ENCODE assay signal across 8 cellular contexts in the genomic region with DNA sequence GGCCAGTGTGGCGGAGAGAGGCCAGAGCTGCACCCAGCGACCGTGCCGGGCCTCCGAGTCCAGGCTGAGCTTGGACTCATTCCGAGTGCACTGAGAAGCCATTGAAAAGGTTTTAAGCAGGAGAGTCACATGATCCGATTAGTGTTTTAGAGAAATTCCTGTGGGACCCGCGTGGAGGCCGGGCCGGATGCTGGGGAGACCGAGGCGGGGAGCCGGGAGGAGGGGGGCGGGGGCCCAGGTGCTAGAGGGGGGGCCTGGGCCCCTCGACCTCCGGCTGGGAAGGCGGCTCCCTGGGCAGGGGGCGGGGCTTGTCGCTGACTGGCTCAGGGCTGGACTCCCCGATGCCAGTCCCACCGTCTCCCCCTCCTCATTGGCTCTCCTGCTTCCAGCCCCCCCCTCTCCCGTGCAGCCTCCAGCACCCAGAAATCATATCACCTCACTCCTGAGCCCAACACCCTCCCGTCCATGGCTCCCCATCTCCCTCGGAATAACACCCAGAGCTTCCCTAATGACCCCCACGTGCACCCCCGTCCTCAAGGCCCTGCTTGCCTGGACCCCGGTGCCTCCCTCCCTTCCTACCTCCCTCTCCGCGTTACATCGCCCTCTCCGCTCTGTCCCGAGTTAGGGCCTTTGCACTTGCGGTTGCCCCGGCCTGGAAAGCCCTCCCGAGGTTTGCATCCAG. TPM values are rescaled to one million over a fixed set of nuclear protein-coding genes. Genes with fewer than 3 reads are reported as not detected.
DNase-seq lines count a peak whose midpoint lies in the region; ATAC-seq and TF ChIP-seq lines count a peak whose summit lies in the region.

No MANE protein-coding gene starts in this region.

- H3K4me1 ChIP-seq in cardiac muscle cell (ENCODE audit: low read depth) (peaks cover 7% of the 10 kb centered on the region), ovary (ENCODE audit: insufficient read depth) (peaks cover 10% of the 10 kb centered on the region)

- H3K27ac Mint-ChIP-seq in activated naive CD8-positive, alpha-beta T cell treated with anti-CD3 and anti-CD28 coated beads, Interleukin-2, amount 10 ng/mL, durations not matched to agents 7 days and 5 days = no peak overlapping the region

- H3K4me3 ChIP-seq in cardiac muscle cell (peak overlapping the region; percentile 34), ovary (peak overlapping the region; percentile 29)

- no peaks in the 10 kb centered on the region for H3K36me3 ChIP-seq in cardiac muscle cell
- H3K36me3 ChIP-seq in ovary = no peaks in the 10 kb centered on the region

- H3K27me3 ChIP-seq in cardiac muscle cell (no peaks in the 10 kb centered on the region), ovary (no peaks in the 10 kb centered on the region)

- H3K27me3 Mint-ChIP-seq in activated naive CD8-positive, alpha-beta T cell treated with anti-CD3 and anti-CD28 coated beads, Interleukin-2, amount 10 ng/mL, durations not matched to agents 7 days and 5 days = peaks cover 24% of the 10 kb centered on the region

- H3K4me3 Mint-ChIP-seq in activated naive CD8-positive, alpha-beta T cell treated with anti-CD3 and anti-CD28 coated beads, Interleukin-2, amount 10 ng/mL, durations not matched to agents 7 days and 5 days = peak overlapping the region; percentile 38

- H3K9me3 Mint-ChIP-seq in activated naive CD8-positive, alpha-beta T cell treated with anti-CD3 and anti-CD28 coated beads, Interleukin-2, amount 10 ng/mL, durations not matched to agents 7 days and 5 days = no peaks in the 10 kb centered on the region

- H3K36me3 Mint-ChIP-seq in activated naive CD8-positive, alpha-beta T cell treated with anti-CD3 and anti-CD28 coated beads, Interleukin-2, amount 10 ng/mL, durations not matched to agents 7 days and 5 days = no peaks in the 10 kb centered on the region

- H3K4me1 Mint-ChIP-seq in activated naive CD8-positive, alpha-beta T cell treated with anti-CD3 and anti-CD28 coated beads, Interleukin-2, amount 10 ng/mL, durations not matched to agents 7 days and 5 days = peaks cover 17% of the 10 kb centered on the region

- DNase-seq in DMS53 (lab: John Stamatoyannopoulos, UW) (peak; percentile 77), DMS53 treated with DMSO at 0.1 percent for 48 hours (lab: John Stamatoyannopoulos, UW; ENCODE audit: unreplicated experiment) (no peak), NCI-H526 treated with DMSO at 0.1 percent for 48 hours (lab: John Stamatoyannopoulos, UW) (peak; percentile 68), cardiac muscle cell (ENCODE audit: low read depth in 1 of 2, low spot score in 1 of 2) (peak; percentile 87 to 93), ovary (peak; percentile 85 to 92 (median 90)), NOMO-1 treated with dmso at 0.1 percent for 144 hours (lab: John Stamatoyannopoulos, UW; ENCODE audit: unreplicated experiment) (no peak)
- no peak for DNase-seq in activated naive CD8-positive, alpha-beta T cell treated with anti-CD3 and anti-CD28 coated beads, Interleukin-2, amount 10 ng/mL, durations not matched to agents 7 days and 5 days

- no peak for TF ChIP-seq EP300 in ovary (IDR thresholded peaks at IDR 0.05)

- H3K27ac ChIP-seq in cardiac muscle cell (peak overlapping the region; percentile 38), ovary (peak overlapping the region in 1 of 2 donors; percentile 55)

- ATAC-seq in activated naive CD8-positive, alpha-beta T cell treated with anti-CD3 and anti-CD28 coated beads, Interleukin-2, amount 10 ng/mL, durations not matched to agents 7 days and 5 days (ENCODE audit: low read depth) = no peak
- ATAC-seq in GM19467 (IDR thresholded peaks at IDR 0.05; ENCODE audit: unreplicated experiment) = no peak

- H3K9me3 ChIP-seq in cardiac muscle cell (ENCODE audit: low read depth) = no peaks in the 10 kb centered on the region
- H3K9me3 ChIP-seq in ovary = no peaks in the 10 kb centered on the region

- 1 to 2% (median 1%) methylated on average over 29 to 36 of the region's 36 CpGs for WGBS in ovary, 3 donors

- POLR2A ChIA-PET in activated naive CD8-positive, alpha-beta T cell treated with anti-CD3 and anti-CD28 coated beads, Interleukin-2, amount 10 ng/mL, durations not matched to agents 7 days and 5 days (lab: Charles Lee) = interaction anchor here (0.6 to 3.1 kb wide), 2 partner anchors 13 to 82 kb away, joined by 4 to 18 read pairs; partner anchors contain the start of gene FIZ1

- TF ChIP-seq CTCF in cardiac muscle cell (IDR thresholded peaks at IDR 0.05; ENCODE audit: low read depth, low read length) (no peak), ovary (IDR thresholded peaks at IDR 0.05) (no peak)

- no peak for TF ChIP-seq POLR2A in ovary (IDR thresholded peaks at IDR 0.05)

- intact Hi-C loops in ovary (cut with DNase I) = no loop called here

RNA-seq across cellular contexts. Expression of gene ZNF579, which starts 5.2 kb away (rescaled TPM):
- total RNA-seq in activated naive CD8-positive, alpha-beta T cell treated with anti-CD3 and anti-CD28 coated beads, Interleukin-2, amount 10 ng/mL, durations not matched to agents 7 days and 5 days = 10 to 100 TPM; 10.1 to 10.4 TPM
- total RNA-seq in cardiac muscle cell (10.3 and 13.4 TPM in 2 replicates), ovary (10 to 100 TPM in 5 of 7 donors, 1 to 10 TPM in 2; 2.7 to 24.4 (median 16.8) TPM)
- polyA plus RNA-seq in cardiac muscle cell (14.9 and 17.7 TPM in 2 replicates), ovary (10 to 100 TPM in 1 of 2 donors, 1 to 10 TPM in 1; 5.6 to 10.5 TPM)

RNA-seq across cellular contexts. Expression of gene FIZ1, which starts 13.5 kb away (rescaled TPM):
- total RNA-seq in activated naive CD8-positive, alpha-beta T cell treated with anti-CD3 and anti-CD28 coated beads, Interleukin-2, amount 10 ng/mL, durations not matched to agents 7 days and 5 days = 10 to 100 TPM; 16.0 to 18.4 TPM
- total RNA-seq in cardiac muscle cell = 12.8 and 13.6 TPM in 2 replicates
- polyA plus RNA-seq in cardiac muscle cell = 18.7 and 25.3 TPM in 2 replicates
- 10 to 100 TPM in 5 of 7 donors, 1 to 10 TPM in 2; 3.6 to 22.7 (median 16.6) TPM for total RNA-seq in ovary
- 10 to 100 TPM in 1 of 2 donors, 1 to 10 TPM in 1; 9.4 to 11.0 TPM for polyA plus RNA-seq in ovary

RNA-seq across cellular contexts. Expression of gene ZNF524, which starts 14.3 kb away (rescaled TPM):
- total RNA-seq in activated naive CD8-positive, alpha-beta T cell treated with anti-CD3 and anti-CD28 coated beads, Interleukin-2, amount 10 ng/mL, durations not matched to agents 7 days and 5 days = 10 to 100 TPM; 25.2 to 26.6 TPM
- total RNA-seq in cardiac muscle cell (26.5 and 29.1 TPM in 2 replicates), ovary (10 to 100 TPM; 13.7 to 22.3 (median 17.8) TPM)
- polyA plus RNA-seq in cardiac muscle cell (15.9 and 17.3 TPM in 2 replicates), ovary (10 to 100 TPM in 1 of 2 donors, under 1 TPM in 1; 0.15 to 28.0 TPM)

RNA-seq across cellular contexts. Expression of gene ZNF865, which starts 19.6 kb away (rescaled TPM):
- 10 to 100 TPM; 18.3 to 18.6 TPM for total RNA-seq in activated naive CD8-positive, alpha-beta T cell treated with anti-CD3 and anti-CD28 coated beads, Interleukin-2, amount 10 ng/mL, durations not matched to agents 7 days and 5 days
- total RNA-seq in cardiac muscle cell (7.1 and 11.2 TPM in 2 replicates), ovary (10 to 100 TPM in 5 of 7 donors, 1 to 10 TPM in 2; 4.0 to 20.9 (median 17.6) TPM)
- polyA plus RNA-seq in cardiac muscle cell (1.9 and 2.6 TPM in 2 replicates), ovary (10 to 100 TPM in 1 of 2 donors, under 1 TPM in 1; 0.42 to 10.5 TPM)

RNA-seq across cellular contexts. Expression of gene ZNF784, which starts 38.6 kb away (rescaled TPM):
- total RNA-seq in activated naive CD8-positive, alpha-beta T cell treated with anti-CD3 and anti-CD28 coated beads, Interleukin-2, amount 10 ng/mL, durations not matched to agents 7 days and 5 days = 1 to 10 TPM; 6.3 to 7.6 TPM
- 15.1 and 15.4 TPM in 2 replicates for total RNA-seq in cardiac muscle cell
- 13.3 and 14.0 TPM in 2 replicates for polyA plus RNA-seq in cardiac muscle cell
- 10 to 100 TPM in 4 of 7 donors, 1 to 10 TPM in 3; 6.5 to 16.9 (median 11.7) TPM for total RNA-seq in ovary
- polyA plus RNA-seq in ovary = 10 to 100 TPM in 1 of 2 donors, 1 to 10 TPM in 1; 6.0 to 12.3 TPM

Comparison
In these comparisons a context has a peak if more than half of its experiments do, and no peak if none do; other contexts are left out.
1. DNase-seq: peak in DMS53 (single experiment), NCI-H526 treated with DMSO at 0.1 percent for 48 hours (single experiment), cardiac muscle cell (2 of 2) and ovary (5 of 5); none in DMS53 treated with DMSO at 0.1 percent for 48 hours (single experiment), activated naive CD8-positive, alpha-beta T cell treated with anti-CD3 and anti-CD28 coated beads, Interleukin-2, amount 10 ng/mL, durations not matched to agents 7 days and 5 days (single experiment) and NOMO-1 treated with dmso at 0.1 percent for 144 hours (single experiment).